8 cellular contexts compared by ENCODE assay signal in the genomic region with DNA sequence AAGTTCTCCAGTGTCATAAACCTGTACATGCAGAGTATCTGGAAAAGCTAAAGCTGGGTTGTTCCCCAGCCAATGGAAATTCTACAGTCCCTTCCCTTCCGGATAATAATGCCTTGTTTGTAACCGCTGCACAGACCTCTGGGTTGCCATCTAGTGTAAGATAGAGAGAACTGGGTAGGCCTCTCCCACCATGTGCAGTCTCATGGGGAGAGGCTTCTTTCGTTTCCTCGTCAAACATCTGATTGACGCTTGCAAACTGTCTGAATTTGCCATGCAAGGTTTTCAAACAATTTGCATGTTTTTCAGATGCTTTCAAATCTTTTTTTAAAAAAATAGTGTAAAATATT. TPM values are rescaled to one million over a fixed set of nuclear protein-coding genes. Genes with fewer than 3 reads are reported as not detected.
DNase-seq lines count a peak whose midpoint lies in the region; ATAC-seq and TF ChIP-seq lines count a peak whose summit lies in the region.
"Not testable (repeated sequence)": the region's sequence is repeated elsewhere in the genome, so short reads cannot be mapped to it uniquely, and the experiment has no call there.

No MANE protein-coding gene starts in this region.

- ATAC-seq in DND-41 (ENCODE audit: insufficient read depth, low read depth) (peak; percentile 83), GM19025 (IDR thresholded peaks at IDR 0.05; ENCODE audit: low read depth, unreplicated experiment) (peak; percentile 72), GM21528 (IDR thresholded peaks at IDR 0.05; ENCODE audit: low FRiP score, unreplicated experiment) (peak; percentile 91), HG02870 (IDR thresholded peaks at IDR 0.05; ENCODE audit: unreplicated experiment) (peak; percentile 85), HG03354 (IDR thresholded peaks at IDR 0.05; ENCODE audit: poor library complexity, severe bottlenecking, unreplicated experiment) (peak; percentile 92), WTC11 (peak; percentile 93), foreskin keratinocyte (peak; percentile 96)
- peak; percentile 96 for ATAC-seq in natural killer cell treated with Interleukin-12 subunit alpha and Interleukin-12 subunit beta and Interleukin-15 and Interleukin-18, amount 100 ng/mL, for 72 hours

- H3K36me3 Mint-ChIP-seq in WTC11; natural killer cell treated with Interleukin-12 subunit alpha and Interleukin-12 subunit beta and Interleukin-15 and Interleukin-18, amount 100 ng/mL, for 72 hours: not testable (repeated sequence)

- not testable (repeated sequence) for H3K4me2 ChIP-seq in DND-41 (ENCODE audit: insufficient read depth, low read length)

- not testable (repeated sequence) for H3K9ac ChIP-seq in DND-41 (ENCODE audit: low read depth, low read length)

- not testable (repeated sequence) for TF ChIP-seq CTCF in DND-41 (IDR thresholded peaks at IDR 0.05; ENCODE audit: borderline replicate concordance, extremely low read depth, low read length, poor library complexity, severe bottlenecking); WTC11 (IDR thresholded peaks at IDR 0.05); foreskin keratinocyte (conservative IDR thresholded peaks at IDR 0.05)

- DNase-seq in DND-41; WTC11 (ENCODE audit: low spot score); foreskin keratinocyte; natural killer cell treated with Interleukin-12 subunit alpha and Interleukin-12 subunit beta and Interleukin-15 and Interleukin-18, amount 100 ng/mL, for 72 hours (ENCODE audit: low spot score): not testable (repeated sequence)

- H3K4me1 ChIP-seq in DND-41 (ENCODE audit: insufficient read depth, low read length); foreskin keratinocyte: not testable (repeated sequence)

- CTCF ChIA-PET in WTC11 (lab: Charles Lee): not testable (repeated sequence)

- not testable (repeated sequence) for H3K9me3 Mint-ChIP-seq in WTC11; natural killer cell treated with Interleukin-12 subunit alpha and Interleukin-12 subunit beta and Interleukin-15 and Interleukin-18, amount 100 ng/mL, for 72 hours

- not testable (repeated sequence) for H3K79me2 ChIP-seq in DND-41 (ENCODE audit: insufficient read depth, low read length)

- POLR2A ChIA-PET in WTC11 (lab: Charles Lee): not testable (repeated sequence)

- not testable (repeated sequence) for H3K4me1 Mint-ChIP-seq in WTC11; natural killer cell treated with Interleukin-12 subunit alpha and Interleukin-12 subunit beta and Interleukin-15 and Interleukin-18, amount 100 ng/mL, for 72 hours (ENCODE audit: low read depth in 2 of 2)

- not testable (repeated sequence) for H3K36me3 ChIP-seq in DND-41 (ENCODE audit: insufficient read depth, low read length)

- H3K27ac ChIP-seq in DND-41 (ENCODE audit: low read length); foreskin keratinocyte: not testable (repeated sequence)

- H4K20me1 ChIP-seq in DND-41 (ENCODE audit: insufficient read depth, low read length): not testable (repeated sequence)

- not testable (repeated sequence) for H3K9me3 ChIP-seq in DND-41 (ENCODE audit: insufficient read depth, low read length, severe bottlenecking)

- not testable (repeated sequence) for H3K4me3 ChIP-seq in DND-41 (ENCODE audit: low read depth in 1 of 2, low read length in 2 of 2)

- not testable (repeated sequence) for H3K27me3 ChIP-seq in DND-41 (ENCODE audit: insufficient read depth, low read length, poor library complexity); foreskin keratinocyte

- not testable (repeated sequence) for H3K27ac Mint-ChIP-seq in WTC11; natural killer cell treated with Interleukin-12 subunit alpha and Interleukin-12 subunit beta and Interleukin-15 and Interleukin-18, amount 100 ng/mL, for 72 hours

- not testable (repeated sequence) for H3K4me3 Mint-ChIP-seq in WTC11; natural killer cell treated with Interleukin-12 subunit alpha and Interleukin-12 subunit beta and Interleukin-15 and Interleukin-18, amount 100 ng/mL, for 72 hours

- not testable (repeated sequence) for H2AFZ ChIP-seq in DND-41 (ENCODE audit: low read depth, low read length)

- H3K27me3 Mint-ChIP-seq in WTC11 (ENCODE audit: low read depth); natural killer cell treated with Interleukin-12 subunit alpha and Interleukin-12 subunit beta and Interleukin-15 and Interleukin-18, amount 100 ng/mL, for 72 hours: not testable (repeated sequence)

RNA-seq across cellular contexts. Expression of gene NUDT4B, which starts 0.7 kb away (rescaled TPM):
- total RNA-seq in WTC11 (2021): not detected in 3 replicates
- total RNA-seq in foreskin keratinocyte: 1.0 and 1.2 TPM in 2 replicates
- 0.21 TPM in 1 of 2 replicates, not detected in the other for polyA plus RNA-seq in foreskin keratinocyte
- 1 to 10 TPM; 2.4 to 3.1 TPM for total RNA-seq in natural killer cell treated with Interleukin-12 subunit alpha and Interleukin-12 subunit beta and Interleukin-15 and Interleukin-18, amount 100 ng/mL, for 72 hours
